8 cellular contexts compared by ENCODE assay signal in the genomic region with DNA sequence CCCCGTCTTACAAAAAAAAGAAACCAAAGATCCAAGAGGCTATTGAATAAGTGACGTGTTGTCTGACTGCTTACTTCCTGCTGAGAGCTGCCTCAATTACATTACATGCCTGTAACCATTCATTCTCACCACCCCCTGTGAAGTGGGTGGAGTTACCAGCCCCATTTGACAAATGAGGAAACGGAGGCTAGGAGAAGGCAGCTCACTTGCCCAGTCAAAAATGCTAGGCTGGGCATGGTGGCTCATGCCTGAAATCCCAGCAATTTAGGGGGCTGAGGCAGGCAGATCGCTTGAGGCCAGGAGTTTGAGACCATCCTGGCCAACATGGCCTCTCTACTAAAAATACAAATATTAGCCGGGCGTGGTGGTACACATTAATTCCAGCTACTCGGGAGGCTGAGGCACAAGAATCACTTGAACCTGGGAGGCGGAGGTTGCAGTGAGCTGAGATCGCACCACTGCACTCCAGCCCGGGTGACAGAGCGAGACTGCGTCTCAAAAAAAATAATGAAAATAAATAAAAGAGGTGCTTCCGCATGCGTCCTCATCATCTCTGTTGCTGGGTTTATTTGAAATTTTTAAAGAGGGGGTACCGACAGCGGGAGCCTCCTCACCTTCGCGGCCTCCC. TPM values are rescaled to one million over a fixed set of nuclear protein-coding genes. Genes with fewer than 3 reads are reported as not detected.
DNase-seq lines count a peak whose midpoint lies in the region; ATAC-seq and TF ChIP-seq lines count a peak whose summit lies in the region.

No MANE protein-coding gene starts in this region.

- intact Hi-C loops in MCF 10A (cut with micrococcal nuclease), result loop anchor here (2.0 kb wide), 1 partner anchor 63 kb away; no protein-coding TSS in a partner anchor

- CTCF ChIA-PET in MCF 10A (lab: Yijun Ruan, JAX), result interaction anchor here (0.6 to 1.4 kb wide), 6 partner anchors 11 to 231 kb away, joined by 3 to 5 read pairs (median 3); no protein-coding TSS in a partner anchor

- H3K4me3 ChIP-seq in GM08714 (ENCODE audit: low read length), result peak overlapping the region; percentile 82

- H3K4me3 Mint-ChIP-seq in T-helper 1 cell treated with Interleukin-12 subunit alpha and Interleukin-12 subunit beta and Interleukin-4 antibody, amounts not matched to agents 30 μg/mL and 1 μg/mL, for 36 hours, result peak overlapping the region; percentile 96
- H3K4me3 Mint-ChIP-seq in MCF 10A (ENCODE audit: unreplicated experiment) (peak overlapping the region; percentile 93), immature natural killer cell (peak overlapping the region; percentile 99 to 100 (median 99))

- DNase-seq in Kasumi-1 (lab: John Stamatoyannopoulos, UW), result peak; percentile 48 to 66
- DNase-seq in MCF 10A (ENCODE audit: unreplicated experiment), result peak; percentile 81
- DNase-seq in immature natural killer cell, result peak; percentile 53 to 65 (median 65)
- peak; percentile 82 for DNase-seq in stimulated activated CD4-positive, alpha-beta T cell treated with anti-CD3 and anti-CD28 coated beads, Interleukin-15, amount 100 ng/mL, for 24 hours
- DNase-seq in NCI-H128 (lab: John Stamatoyannopoulos, UW; ENCODE audit: unreplicated experiment), result no peak

- TSS peak; percentile 77 for BruUV-seq in MCF 10A (replicated peaks; lab: Mats Ljungman, UMichigan)

- H3K9me3 Mint-ChIP-seq in T-helper 1 cell treated with Interleukin-12 subunit alpha and Interleukin-12 subunit beta and Interleukin-4 antibody, amounts not matched to agents 30 μg/mL and 1 μg/mL, for 36 hours, result no peaks in the 10 kb centered on the region
- H3K9me3 Mint-ChIP-seq in MCF 10A (ENCODE audit: unreplicated experiment), result no peaks in the 10 kb centered on the region
- no peaks in the 10 kb centered on the region for H3K9me3 Mint-ChIP-seq in immature natural killer cell

- peaks cover 51% of the 10 kb centered on the region for H3K4me1 Mint-ChIP-seq in T-helper 1 cell treated with Interleukin-12 subunit alpha and Interleukin-12 subunit beta and Interleukin-4 antibody, amounts not matched to agents 30 μg/mL and 1 μg/mL, for 36 hours (ENCODE audit: low read depth)
- H3K4me1 Mint-ChIP-seq in MCF 10A (ENCODE audit: insufficient read depth, unreplicated experiment) (peaks cover 27% of the 10 kb centered on the region), immature natural killer cell (peaks cover 42 to 48% of the 10 kb centered on the region in 2 donors)

- no peak for TF ChIP-seq CTCF in MCF 10A (IDR thresholded peaks at IDR 0.05; ENCODE audit: unreplicated experiment)

- POLR2A ChIA-PET in MCF 10A (lab: Yijun Ruan, JAX), result interaction anchor here (0.7 to 1.7 kb wide), 15 partner anchors 24 to 1056 kb away, joined by 3 to 18 read pairs (median 3); a partner anchor contains a TSS

- peaks cover 23% of the 10 kb centered on the region for H3K36me3 Mint-ChIP-seq in T-helper 1 cell treated with Interleukin-12 subunit alpha and Interleukin-12 subunit beta and Interleukin-4 antibody, amounts not matched to agents 30 μg/mL and 1 μg/mL, for 36 hours (ENCODE audit: low read depth)
- H3K36me3 Mint-ChIP-seq in MCF 10A (ENCODE audit: insufficient read depth, unreplicated experiment), result peaks cover 48% of the 10 kb centered on the region
- H3K36me3 Mint-ChIP-seq in immature natural killer cell, result no peaks in the 10 kb centered on the region

- no peak for ATAC-seq in GM19397 (IDR thresholded peaks at IDR 0.05; ENCODE audit: unreplicated experiment)

- no peaks in the 10 kb centered on the region for H3K27me3 Mint-ChIP-seq in T-helper 1 cell treated with Interleukin-12 subunit alpha and Interleukin-12 subunit beta and Interleukin-4 antibody, amounts not matched to agents 30 μg/mL and 1 μg/mL, for 36 hours (ENCODE audit: low read depth)
- H3K27me3 Mint-ChIP-seq in MCF 10A (ENCODE audit: insufficient read depth, unreplicated experiment), result no peaks in the 10 kb centered on the region
- peaks cover 2 to 16% (median 13%) of the 10 kb centered on the region in 3 donors for H3K27me3 Mint-ChIP-seq in immature natural killer cell (ENCODE audit: low read depth in 3 of 3)

- peak overlapping the region; percentile 96 for H3K27ac Mint-ChIP-seq in T-helper 1 cell treated with Interleukin-12 subunit alpha and Interleukin-12 subunit beta and Interleukin-4 antibody, amounts not matched to agents 30 μg/mL and 1 μg/mL, for 36 hours
- H3K27ac Mint-ChIP-seq in MCF 10A (ENCODE audit: low read depth, unreplicated experiment) (peak overlapping the region; percentile 97), immature natural killer cell (peak overlapping the region; percentile 94 to 99 (median 98))

RNA-seq across cellular contexts. Expression of a gene that starts 0.5 kb away (rescaled TPM):
- total RNA-seq in MCF 10A (2022), result 135 and 152 TPM in 2 replicates
- polyA plus RNA-seq in immature natural killer cell, result 100 to 1,000 TPM; 163 to 285 (median 170) TPM

RNA-seq across cellular contexts. Expression of a gene that starts 0.6 kb away (rescaled TPM):
- total RNA-seq in MCF 10A (2022), result 70.1 and 70.9 TPM in 2 replicates
- polyA plus RNA-seq in immature natural killer cell, result 10 to 100 TPM in 2 of 3 donors, 1 to 10 TPM in 1; 6.9 to 16.4 (median 12.5) TPM

RNA-seq across cellular contexts. Expression of a gene that starts 19.9 kb away (rescaled TPM):
- total RNA-seq in MCF 10A (2022), result not detected in 2 replicates
- 10 to 100 TPM in 1 of 3 donors, 1 to 10 TPM in 2; 2.7 to 13.2 (median 2.7) TPM for polyA plus RNA-seq in immature natural killer cell

RNA-seq across cellular contexts. Expression of a gene that starts 32.2 kb away (rescaled TPM):
- total RNA-seq in MCF 10A (2022), result not detected in 2 replicates
- not detected for polyA plus RNA-seq in immature natural killer cell

RNA-seq across cellular contexts. Expression of a gene that starts 45.9 kb away (rescaled TPM):
- total RNA-seq in MCF 10A (2022), result not detected in 2 replicates
- polyA plus RNA-seq in immature natural killer cell, result 10 to 100 TPM in 1 of 3 donors, 1 to 10 TPM in 1, under 1 TPM in 1; 0.96 to 10.8 (median 2.5) TPM
